Comparison of ENCODE assay signal across 16 cellular contexts in the genomic region with DNA sequence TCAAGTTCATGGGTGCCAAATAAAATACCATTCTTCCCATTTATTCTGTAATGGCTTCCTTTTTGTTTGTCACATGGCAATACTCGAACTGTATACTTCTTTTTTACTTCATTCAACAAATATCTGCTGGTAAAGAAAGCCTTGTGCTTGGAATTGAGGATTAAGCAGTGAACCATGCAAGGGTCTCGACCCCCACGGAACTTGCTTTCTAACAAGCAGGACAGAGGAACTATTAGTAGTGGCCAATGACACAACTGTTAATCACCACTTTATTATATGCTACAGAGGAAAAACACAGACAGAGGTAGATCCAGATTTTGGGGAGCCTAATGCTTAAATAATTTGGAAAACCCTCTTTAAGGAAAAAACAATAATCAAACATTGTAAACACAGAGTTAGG.
"Had no signal": no experiment of that assay in that cellular context is flagged by ENCODE, and none has a peak within 500 bp of the region (broad histone marks: within the 10 kb centered on the region; RNA-seq: fewer than 3 reads in every experiment).

No MANE protein-coding gene starts in this region.

- H3K4me1 Mint-ChIP-seq: endodermal cell, naive B cell had no signal

- H3K4me3 ChIP-seq: coronary artery, heart left ventricle, ovary had no signal

- H3K27me3 ChIP-seq: heart left ventricle, ovary had no signal

- H3K36me3 ChIP-seq: ovary had no signal

- ATAC-seq: heart left ventricle, right cardiac atrium had no signal

- H3K27me3 Mint-ChIP-seq: naive B cell, type B pancreatic cell had no signal

- H3K4me3 Mint-ChIP-seq: endodermal cell, naive B cell, type B pancreatic cell had no signal

- H3K27ac Mint-ChIP-seq: endodermal cell, naive B cell, type B pancreatic cell had no signal

- H3K27ac ChIP-seq: coronary artery, heart left ventricle, ovary had no signal

- H3K9me3 ChIP-seq: heart left ventricle, ovary had no signal

- H3K9me3 Mint-ChIP-seq: endodermal cell, naive B cell, type B pancreatic cell had no signal

- H3K36me3 Mint-ChIP-seq: type B pancreatic cell had no signal

- FAIRE-seq: frontal cortex, small intestine, urothelium cell line had no signal

- DNase-seq: effector CD4-positive, alpha-beta T cell; endodermal cell; heart left ventricle; hippocampal formation; mesendoderm; naive B cell; nucleus accumbens; ovary; right cardiac atrium; small intestine; stimulated activated CD4-positive, alpha-beta T cell treated with anti-CD3 and anti-CD28 coated beads, Interleukin-12 subunit alpha, Interleukin-12 subunit beta, amount 100 ng/mL, for 4 hours; stimulated activated naive CD4-positive, alpha-beta T cell treated with Interleukin-2 at 50 U/mL for 16 hours had no signal

- H3K4me1 ChIP-seq: heart left ventricle had no signal
